In genomic region chr19:30731596-30731995, GRCh38 we compare ENCODE assay signal across 18 cellular contexts.
A peak's percentile ranks its signal among the peaks of the same experiment; 100 is the strongest.
DNase-seq lines count a peak whose midpoint lies in the region; ATAC-seq and TF ChIP-seq lines count a peak whose summit lies in the region.
"Had no signal": no experiment of that assay in that cellular context is flagged by ENCODE, and none has a peak within 500 bp of the region (broad histone marks: within the 10 kb centered on the region; RNA-seq: fewer than 3 reads in every experiment).

No MANE protein-coding gene starts in this region.

- no peak overlapping the region for H2AK5ac ChIP-seq in neuronal stem cell (ENCODE audit: low read depth, low read length)

- H3K4ac ChIP-seq in neuronal stem cell (ENCODE audit: low read length), result no peak overlapping the region

- H2BK5ac ChIP-seq in neuronal stem cell (ENCODE audit: low read length), result no peak overlapping the region

- H2BK15ac ChIP-seq in neuronal stem cell (ENCODE audit: low read length), result no peak overlapping the region

- no peaks in the 10 kb centered on the region for H3K27me3 ChIP-seq in right atrium auricular region
- peaks cover 0 to 3% (median 0%) of the 10 kb centered on the region in 3 experiments for H3K27me3 ChIP-seq in neuronal stem cell (ENCODE audit: control insufficient read depth in 3 of 3, insufficient read depth in 3 of 3, low read depth in 1 of 3, low read length in 3 of 3)
- H3K27me3 ChIP-seq: BLaER1 had no signal

- no peak overlapping the region for H3K23ac ChIP-seq in neuronal stem cell (ENCODE audit: low read depth, low read length, poor library complexity)

- no peak overlapping the region for H3K9ac ChIP-seq in neuronal stem cell (ENCODE audit: low read depth, low read length, poor library complexity)
- H3K9ac ChIP-seq: BLaER1 had no signal

- no peaks in the 10 kb centered on the region for H3K4me1 ChIP-seq in right atrium auricular region
- H3K4me1 ChIP-seq in neuronal stem cell (ENCODE audit: control insufficient read depth in 2 of 2, insufficient read depth in 1 of 2, low read depth in 1 of 2, low read length in 2 of 2), result peaks cover 0 to 8% of the 10 kb centered on the region in 2 donors
- H3K4me1 ChIP-seq: Caco-2, HAP-1 had no signal

- no peak overlapping the region for H2AFZ ChIP-seq in neuronal stem cell (ENCODE audit: low read length)
- H2AFZ ChIP-seq: GM23338 had no signal

- peak; percentile 41 for ATAC-seq in left ventricle myocardium superior
- ATAC-seq: CD8-positive, alpha-beta T cell; GM23338 had no signal

- H3K4me2 ChIP-seq in neuronal stem cell (ENCODE audit: insufficient read depth, low read length, poor library complexity, severe bottlenecking), result no peak overlapping the region
- H3K4me2 ChIP-seq: BLaER1, GM23338 had no signal

- peak; percentile 24 for DNase-seq in DMS 273 (lab: John Stamatoyannopoulos, UW; ENCODE audit: unreplicated experiment)
- DNase-seq in DMS 273 treated with DMSO at 0.1 percent for 48 hours (lab: John Stamatoyannopoulos, UW), result no peak
- DNase-seq in left ventricle myocardium superior, result no peak
- no peak for DNase-seq in right atrium auricular region (ENCODE audit: low spot score)
- no peak for DNase-seq in neuronal stem cell (ENCODE audit: low spot score)
- no peak for DNase-seq in activated T-cell treated with anti-CD3 and anti-CD28 coated beads, Interleukin-2, amount 50 U/mL, for 48 hours
- DNase-seq: Caco-2; CD4-positive, CD25-positive, alpha-beta regulatory T cell; CD8-positive, alpha-beta T cell; DMS53; DMS79 treated with DMSO at 0.1 percent for 48 hours; GF-D8; HFFc6 had no signal

- no CpG with 5 or more reads among the region's 3 CpGs for WGBS in neuronal stem cell (ENCODE audit: extremely low coverage in 2 of 2, insufficient read length in 2 of 2, insufficient replicate concordance in 1 of 2), 2 donors

- no peak overlapping the region for H4K91ac ChIP-seq in neuronal stem cell (ENCODE audit: low read depth, low read length, poor library complexity)

- peak overlapping the region; percentile 22 for H3K18ac ChIP-seq in neuronal stem cell (ENCODE audit: low read length)

- TF ChIP-seq CTCF in right atrium auricular region (IDR thresholded peaks at IDR 0.05), result no peak

- H3K14ac ChIP-seq in neuronal stem cell (ENCODE audit: low read length), result no peak overlapping the region

- no peak overlapping the region for H4K8ac ChIP-seq in neuronal stem cell (ENCODE audit: low read depth, low read length)

- H3K79me1 ChIP-seq in neuronal stem cell (ENCODE audit: low read depth, low read length), result no peaks in the 10 kb centered on the region

- H2BK12ac ChIP-seq in neuronal stem cell (ENCODE audit: low read length), result no peak overlapping the region

- H3K27ac ChIP-seq in right atrium auricular region (no peak overlapping the region), neuronal stem cell (replicated peaks; ENCODE audit: low read length) (no peak overlapping the region)
- H3K27ac ChIP-seq: 22Rv1, BLaER1, C4-2B had no signal

- H3K36me3 ChIP-seq in right atrium auricular region, result no peaks in the 10 kb centered on the region
- no peaks in the 10 kb centered on the region for H3K36me3 ChIP-seq in neuronal stem cell (replicated peaks in 1 of 2; ENCODE audit: control insufficient read depth in 2 of 2, insufficient read depth in 2 of 2, low read length in 2 of 2)
- H3K36me3 ChIP-seq: BLaER1, HAP-1 had no signal

- intact Hi-C loops in left ventricle myocardium superior (cut with micrococcal nuclease), result no loop called here

- H3K9me3 ChIP-seq in right atrium auricular region (no peaks in the 10 kb centered on the region), neuronal stem cell (replicated peaks in 1 of 2; ENCODE audit: control insufficient read depth in 2 of 2, insufficient read depth in 1 of 2, low read depth in 1 of 2, low read length in 2 of 2) (no peaks in the 10 kb centered on the region)
- H3K9me3 ChIP-seq: BLaER1, Caco-2, HAP-1 had no signal

- H2BK120ac ChIP-seq in neuronal stem cell (ENCODE audit: low read depth, low read length), result no peak overlapping the region

- H3K4me3 ChIP-seq in right atrium auricular region (no peak overlapping the region), neuronal stem cell (ENCODE audit: low read length in 2 of 2) (no peak overlapping the region)
- H3K4me3 ChIP-seq: BLaER1, GM23338, HAP-1 had no signal
